ENCODE assay signal across 12 cellular contexts in the genomic region with DNA sequence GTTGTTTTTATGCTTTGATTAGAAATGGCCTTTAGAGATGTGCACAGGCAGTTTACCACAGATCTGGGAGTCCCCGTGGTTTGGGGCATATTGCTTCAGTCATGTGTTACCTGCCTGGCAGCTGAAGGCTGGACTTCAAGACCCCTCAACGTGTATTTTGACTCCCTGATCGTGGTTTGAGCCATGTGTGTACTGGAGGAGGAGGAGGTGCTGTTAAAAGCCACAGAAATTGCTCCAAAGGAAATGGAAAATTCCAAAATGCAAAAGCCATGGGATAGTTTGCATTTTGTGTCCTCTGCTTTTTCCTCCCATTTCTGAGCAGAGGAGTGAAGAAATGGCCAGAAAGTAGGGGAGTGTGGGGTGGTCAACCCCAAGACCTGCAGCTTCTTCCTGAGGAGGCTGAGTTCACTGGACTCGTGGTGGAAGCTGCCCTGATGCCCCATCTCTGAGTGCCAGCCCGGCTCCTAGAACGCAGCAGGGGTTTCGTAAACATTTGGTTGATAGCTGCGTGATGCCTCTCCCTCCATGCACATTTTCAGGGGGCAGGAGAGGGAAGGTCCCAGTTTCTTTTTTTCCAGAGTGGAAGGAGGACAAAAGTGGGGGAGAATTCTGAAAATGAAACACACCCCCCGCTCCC. TPM values are rescaled to one million over a fixed set of nuclear protein-coding genes. Genes with fewer than 3 reads are reported as not detected.
DNase-seq lines count a peak whose midpoint lies in the region; ATAC-seq and TF ChIP-seq lines count a peak whose summit lies in the region.
"Had no signal": no experiment of that assay in that cellular context is flagged by ENCODE, and none has a peak within 500 bp of the region (broad histone marks: within the 10 kb centered on the region; RNA-seq: fewer than 3 reads in every experiment).

No MANE protein-coding gene starts in this region.

- H3K27me3 ChIP-seq in BLaER1 (no peaks in the 10 kb centered on the region), esophagus muscularis mucosa (no peaks in the 10 kb centered on the region), sigmoid colon (no peaks in the 10 kb centered on the region)
- H3K27me3 ChIP-seq: MG63 had no signal

- H3K4me3 ChIP-seq in BLaER1 (no peak overlapping the region), esophagus muscularis mucosa (no peak overlapping the region), sigmoid colon (no peak overlapping the region)
- H3K4me3 ChIP-seq: MG63 had no signal

- intact Hi-C loops in esophagus muscularis mucosa (cut with DNase I) (no loop called here), sigmoid colon (cut with DNase I) (no loop called here)

- whole genome bisulfite sequencing in esophagus muscularis mucosa = 83% methylated on average over 9 of the region's 9 CpGs
- WGBS in sigmoid colon, 2 donors = 77 to 82% methylated on average over 9 of the region's 9 CpGs

- H3K4me2 ChIP-seq in BLaER1 = no peak overlapping the region; the same call in 1 of the 2 replicates

- DNase-seq in RPMI7951 (ENCODE audit: low read depth) = peak; percentile 58
- DNase-seq in esophagus muscularis mucosa (ENCODE audit: extremely low spot score) = no peak
- DNase-seq in sigmoid colon = no peak
- DNase-seq in NOMO-1 treated with DMSO at 0.1 percent for 48 hours (lab: John Stamatoyannopoulos, UW; ENCODE audit: unreplicated experiment) = no peak
- DNase-seq: activated T-cell treated with anti-CD3 and anti-CD28 coated beads, Interleukin-2, amount 50 U/mL, for 24 hours; DMS79; T-cell had no signal

- ATAC-seq in HG03520 (IDR thresholded peaks at IDR 0.05; ENCODE audit: unreplicated experiment) (no peak), GM18498 (IDR thresholded peaks at IDR 0.05; ENCODE audit: unreplicated experiment) (no peak), HG02588 (IDR thresholded peaks at IDR 0.05; ENCODE audit: unreplicated experiment) (no peak)
- ATAC-seq: T-cell had no signal

- TF ChIP-seq EP300 in esophagus muscularis mucosa (IDR thresholded peaks at IDR 0.05) (no peak), sigmoid colon (IDR thresholded peaks at IDR 0.05) (no peak)

- no peaks in the 10 kb centered on the region for H3K9me3 ChIP-seq in BLaER1
- no peaks in the 10 kb centered on the region for H3K9me3 ChIP-seq in esophagus muscularis mucosa
- no peaks in the 10 kb centered on the region for H3K9me3 ChIP-seq in sigmoid colon
- H3K9me3 ChIP-seq: MG63 had no signal

- H3K4me1 ChIP-seq in BLaER1 (peaks cover 44% of the 10 kb centered on the region), esophagus muscularis mucosa (peaks cover 6 to 45% (median 19%) of the 10 kb centered on the region in 4 donors), sigmoid colon (peaks cover 0 to 34% (median 30%) of the 10 kb centered on the region in 4 donors)

- H3K36me3 ChIP-seq in BLaER1 = peaks cover 98% of the 10 kb centered on the region
- peaks cover 10 to 80% (median 57%) of the 10 kb centered on the region in 4 donors for H3K36me3 ChIP-seq in esophagus muscularis mucosa
- H3K36me3 ChIP-seq in sigmoid colon = peaks cover 0 to 55% (median 7%) of the 10 kb centered on the region in 4 donors

- no peak for TF ChIP-seq CTCF in esophagus muscularis mucosa (IDR thresholded peaks at IDR 0.05)
- no peak for TF ChIP-seq CTCF in sigmoid colon (IDR thresholded peaks at IDR 0.05)

- no peak for TF ChIP-seq POLR2A in esophagus muscularis mucosa (IDR thresholded peaks at IDR 0.05; ENCODE audit: low read depth)
- no peak for TF ChIP-seq POLR2A in sigmoid colon (IDR thresholded peaks at IDR 0.05)

- H4K20me1 ChIP-seq in BLaER1 = no peaks in the 10 kb centered on the region

- H3K9ac ChIP-seq in BLaER1 = no peak overlapping the region

- H3K27ac ChIP-seq in BLaER1 (peak overlapping the region; percentile 16; the same call in 1 of the 2 replicates), esophagus muscularis mucosa (replicated peaks in 1 of 4) (peak overlapping the region; percentile 61 to 71 (median 62)), sigmoid colon (peak overlapping the region; percentile 60 to 72 (median 66))

RNA-seq across cellular contexts. Expression of a gene that starts 45.7 kb away (rescaled TPM):
- total RNA-seq in RPMI7951 (2014; rRNA removed; shearing (Covaris generic)) = 79.4 and 85.5 TPM in 2 replicates
- total RNA-seq in esophagus muscularis mucosa (10 to 100 TPM; 59.6 to 91.4 (median 66.1) TPM), sigmoid colon (10 to 100 TPM; 52.3 to 75.6 (median 61.6) TPM)
- 10 to 100 TPM; 24.3 to 99.7 (median 47.4) TPM for polyA plus RNA-seq in sigmoid colon

RNA-seq across cellular contexts. Expression of a gene that starts 45.9 kb away (rescaled TPM):
- 94.9 and 105 TPM in 2 replicates for total RNA-seq in RPMI7951 (2014; rRNA removed; shearing (Covaris generic))
- total RNA-seq in esophagus muscularis mucosa (10 to 100 TPM; 18.3 to 22.8 (median 20.7) TPM), sigmoid colon (10 to 100 TPM; 22.9 to 33.5 (median 27.5) TPM)
- 10 to 100 TPM; 14.4 to 23.6 (median 14.6) TPM for polyA plus RNA-seq in sigmoid colon
